Comparison of ENCODE assay signal across 12 cellular contexts in the genomic region with DNA sequence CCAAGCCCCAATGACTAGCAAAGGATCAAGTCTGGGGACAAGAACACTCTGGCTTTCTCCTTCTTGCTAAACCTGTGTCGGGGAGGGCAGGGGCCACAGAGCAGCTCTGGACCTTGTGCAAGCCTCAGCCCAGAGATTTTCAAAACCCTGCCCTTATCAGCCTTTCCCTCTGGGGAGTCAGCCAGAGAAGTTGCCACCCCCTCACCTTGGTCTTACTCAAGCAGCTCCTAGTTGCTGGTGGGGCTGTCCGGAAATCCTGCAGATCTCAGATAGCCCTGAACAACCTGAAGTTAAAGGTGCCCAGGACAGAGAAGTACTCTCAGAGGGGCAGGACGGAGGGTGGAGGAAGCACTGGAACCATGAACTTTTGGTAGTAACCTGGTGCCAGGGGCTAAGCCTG. TPM values are rescaled to one million over a fixed set of nuclear protein-coding genes. Genes with fewer than 3 reads are reported as not detected.
A peak's percentile ranks its signal among the peaks of the same experiment; 100 is the strongest.
DNase-seq lines count a peak whose midpoint lies in the region; ATAC-seq and TF ChIP-seq lines count a peak whose summit lies in the region.
"Had no signal": no experiment of that assay in that cellular context is flagged by ENCODE, and none has a peak within 500 bp of the region (broad histone marks: within the 10 kb centered on the region; RNA-seq: fewer than 3 reads in every experiment).

No MANE protein-coding gene starts in this region.

- no peak for TF ChIP-seq CTCF in dorsolateral prefrontal cortex (IDR thresholded peaks at IDR 0.05 in 54 of 56, conservative IDR thresholded peaks at IDR 0.05 in 2 of 56; ENCODE audit: low read depth in 1 of 56, partially characterized antibody in 56 of 56)
- no peak for TF ChIP-seq CTCF in spleen (IDR thresholded peaks at IDR 0.05 in 8 of 11, conservative IDR thresholded peaks at IDR 0.05 in 3 of 11)

- peaks cover 5% of the 10 kb centered on the region for H3K36me3 Mint-ChIP-seq in activated T-cell treated with anti-CD3 and anti-CD28 coated beads, Interleukin-2, amount 50 U/mL, for 4 hours (ENCODE audit: insufficient read depth)

- H3K4me1 ChIP-seq in spleen = peaks cover 10 to 99% (median 56%) of the 10 kb centered on the region in 6 donors

- no peak for ATAC-seq in activated T-cell treated with anti-CD3 and anti-CD28 coated beads, Interleukin-2, amount 50 U/mL, for 4 hours
- no peak for ATAC-seq in GM18868 (IDR thresholded peaks at IDR 0.05; ENCODE audit: unreplicated experiment)

- WGBS in spleen, 5 donors = 45 to 67% (median 56%) methylated on average over 2 to 3 of the region's 3 CpGs

- H3K36me3 ChIP-seq in spleen = peaks cover 0 to 31% (median 0%) of the 10 kb centered on the region in 6 donors

- peak overlapping the region in 36 of 59 donors; percentile 4 to 78 (median 68) for H3K4me3 ChIP-seq in dorsolateral prefrontal cortex
- H3K4me3 ChIP-seq in spleen = peak overlapping the region; percentile 54 to 85 (median 71)

- no peak for TF ChIP-seq POLR2A in spleen (IDR thresholded peaks at IDR 0.05)

- intact Hi-C loops in dorsolateral prefrontal cortex (cut with DNase I) (no loop called here), spleen (cut with DNase I; ENCODE audit: low total_unique reads) (no loop called here)

- H3K4me3 Mint-ChIP-seq in activated T-cell treated with anti-CD3 and anti-CD28 coated beads, Interleukin-2, amount 50 U/mL, for 4 hours = peak overlapping the region; percentile 79

- peaks cover 0 to 22% (median 0%) of the 10 kb centered on the region in 45 donors for H3K27me3 ChIP-seq in dorsolateral prefrontal cortex
- H3K27me3 ChIP-seq in spleen (replicated peaks in 1 of 7) = peaks cover 0 to 11% (median 0%) of the 10 kb centered on the region in 7 donors

- no peak overlapping the region for H3K27ac ChIP-seq in dorsolateral prefrontal cortex
- peak overlapping the region in 5 of 8 donors; percentile 78 to 94 (median 89) for H3K27ac ChIP-seq in spleen
- H3K27ac ChIP-seq: epithelial cell of prostate had no signal

- H3K9me3 Mint-ChIP-seq in activated T-cell treated with anti-CD3 and anti-CD28 coated beads, Interleukin-2, amount 50 U/mL, for 4 hours = no peaks in the 10 kb centered on the region

- no peaks in the 10 kb centered on the region for H3K9me3 ChIP-seq in spleen

- peaks cover 30% of the 10 kb centered on the region for H3K4me1 Mint-ChIP-seq in activated T-cell treated with anti-CD3 and anti-CD28 coated beads, Interleukin-2, amount 50 U/mL, for 4 hours (ENCODE audit: low read depth)

- DNase-seq in activated T-cell treated with anti-CD3 and anti-CD28 coated beads, Interleukin-2, amount 50 U/mL, for 4 hours = no peak
- DNase-seq in activated T-cell treated with anti-CD3 and anti-CD28 coated beads for 4 hours (no peak), NCI-H226 (peak; percentile 14), dorsolateral prefrontal cortex (no peak), spleen (peak; percentile 72), amygdala (lab: John Stamatoyannopoulos, UW) (no peak), UCSD-AML1 (lab: John Stamatoyannopoulos, UW; ENCODE audit: unreplicated experiment) (no peak)
- DNase-seq: KG1, NCI-H524, T1000 had no signal

- no peaks in the 10 kb centered on the region for H3K27me3 Mint-ChIP-seq in activated T-cell treated with anti-CD3 and anti-CD28 coated beads, Interleukin-2, amount 50 U/mL, for 4 hours (ENCODE audit: low read depth)

RNA-seq across cellular contexts. Expression of a gene that starts 1.1 kb away (rescaled TPM):
- 1 to 10 TPM; 6.1 to 8.1 (median 7.2) TPM for total RNA-seq in activated T-cell treated with anti-CD3 and anti-CD28 coated beads, Interleukin-2, amount 50 U/mL, for 4 hours
- total RNA-seq in dorsolateral prefrontal cortex (10 to 100 TPM in 66 of 120 experiments, 1 to 10 TPM in 54; 3.9 to 31.3 (median 10.4) TPM), spleen (10 to 100 TPM; 46.9 to 71.3 (median 63.7) TPM)
- polyA plus RNA-seq in spleen = 100 to 1,000 TPM in 2 of 3 donors, 10 to 100 TPM in 1; 76.5 to 114 (median 106) TPM

RNA-seq across cellular contexts. Expression of a gene that starts 54.9 kb away (rescaled TPM):
- 100 to 1,000 TPM; 345 to 413 (median 354) TPM for total RNA-seq in activated T-cell treated with anti-CD3 and anti-CD28 coated beads, Interleukin-2, amount 50 U/mL, for 4 hours
- total RNA-seq in dorsolateral prefrontal cortex (100 to 1,000 TPM in 17 of 120 experiments, 10 to 100 TPM in 103; 59.0 to 118 (median 84.9) TPM), spleen (100 to 1,000 TPM; 108 to 173 (median 131) TPM)
- 100 to 1,000 TPM in 2 of 3 donors, 10 to 100 TPM in 1; 74.8 to 103 (median 100) TPM for polyA plus RNA-seq in spleen

Comparison
In these comparisons a context has a peak if more than half of its experiments do, and no peak if none do; other contexts are left out.
1. DNase-seq: peak in NCI-H226 (single experiment) and spleen (single experiment); none in activated T-cell treated with anti-CD3 and anti-CD28 coated beads, Interleukin-2, amount 50 U/mL, for 4 hours (single experiment), activated T-cell treated with anti-CD3 and anti-CD28 coated beads for 4 hours (single experiment), dorsolateral prefrontal cortex (0 of 10), amygdala (0 of 56) and UCSD-AML1 (single experiment).
2. H3K27ac ChIP-seq: peak in spleen (5 of 8); none in dorsolateral prefrontal cortex (0 of 59).